19 cellular contexts compared by ENCODE assay signal in the genomic region with DNA sequence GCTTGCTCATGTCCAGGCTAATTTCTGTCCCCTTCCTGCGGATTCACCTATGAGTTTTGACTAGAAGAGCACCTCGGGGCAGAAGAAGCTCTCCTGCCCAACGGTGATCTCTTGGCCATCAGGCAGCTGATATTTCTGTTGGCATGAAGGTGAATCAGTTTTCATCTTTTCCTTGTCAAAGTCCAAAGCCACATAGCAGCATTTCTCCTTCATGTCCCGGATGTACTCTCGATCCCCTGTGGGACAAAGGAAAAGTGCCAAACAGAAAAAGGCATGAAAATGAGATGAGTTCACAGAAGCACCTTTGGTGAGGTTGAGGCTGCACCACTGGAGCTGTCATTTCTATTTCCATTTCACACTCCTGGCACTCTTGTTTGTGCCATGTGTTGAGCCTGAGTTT. TPM values are rescaled to one million over a fixed set of nuclear protein-coding genes. Genes with fewer than 3 reads are reported as not detected.
A peak's percentile ranks its signal among the peaks of the same experiment; 100 is the strongest.
DNase-seq lines count a peak whose midpoint lies in the region; TF ChIP-seq lines count a peak whose summit lies in the region.
"Had no signal": no experiment of that assay in that cellular context is flagged by ENCODE, and none has a peak within 500 bp of the region (broad histone marks: within the 10 kb centered on the region; RNA-seq: fewer than 3 reads in every experiment).

No MANE protein-coding gene starts in this region.

- H3K9ac ChIP-seq in BLaER1 (no peak overlapping the region), SK-N-MC (ENCODE audit: insufficient read length) (peak overlapping the region; percentile 66)

- no peaks in the 10 kb centered on the region for H3K27me3 ChIP-seq in BLaER1
- H3K27me3 ChIP-seq in osteoblast (ENCODE audit: insufficient read depth, low read length): peaks cover 61% of the 10 kb centered on the region

- no peak for TF ChIP-seq CTCF in osteoblast (IDR thresholded peaks at IDR 0.05; ENCODE audit: extremely low read depth, low read depth, low read length)
- no peak for TF ChIP-seq CTCF in type B pancreatic cell (conservative IDR thresholded peaks at IDR 0.05)

- H3K27ac Mint-ChIP-seq in type B pancreatic cell: peak overlapping the region; percentile 55
- H3K27ac Mint-ChIP-seq: CD14-positive monocyte; CD4-positive, alpha-beta T cell; CD8-positive, alpha-beta memory T cell had no signal

- H3K9me3 ChIP-seq in BLaER1 (peaks cover 5% of the 10 kb centered on the region; the same call in 1 of the 2 replicates), SK-N-MC (ENCODE audit: low read depth, low read length) (no peaks in the 10 kb centered on the region), osteoblast (ENCODE audit: low read depth, low read length) (no peaks in the 10 kb centered on the region)
- H3K9me3 ChIP-seq: HAP-1 had no signal

- peaks cover 22% of the 10 kb centered on the region for H3K4me1 Mint-ChIP-seq in type B pancreatic cell (ENCODE audit: unreplicated experiment)
- H3K4me1 Mint-ChIP-seq: CD14-positive monocyte; CD8-positive, alpha-beta memory T cell had no signal

- no peak overlapping the region for H3K4me3 Mint-ChIP-seq in type B pancreatic cell
- H3K4me3 Mint-ChIP-seq: CD14-positive monocyte; CD4-positive, alpha-beta T cell; CD8-positive, alpha-beta memory T cell had no signal

- H3K36me3 ChIP-seq in BLaER1: no peaks in the 10 kb centered on the region
- H3K36me3 ChIP-seq in SK-N-MC (ENCODE audit: insufficient read depth, low read length): no peaks in the 10 kb centered on the region
- no peaks in the 10 kb centered on the region for H3K36me3 ChIP-seq in osteoblast (ENCODE audit: insufficient read depth, low read length)
- H3K36me3 ChIP-seq: HAP-1 had no signal

- H2AFZ ChIP-seq in osteoblast (ENCODE audit: low read length): no peak overlapping the region

- no peaks in the 10 kb centered on the region for H3K36me3 Mint-ChIP-seq in type B pancreatic cell
- H3K36me3 Mint-ChIP-seq: CD14-positive monocyte; CD8-positive, alpha-beta memory T cell had no signal

- no peaks in the 10 kb centered on the region for H3K79me2 ChIP-seq in osteoblast (ENCODE audit: insufficient read depth, low read length)

- H3K4me3 ChIP-seq in BLaER1 (no peak overlapping the region), SK-N-MC (peak overlapping the region; percentile 54), osteoblast (ENCODE audit: insufficient read depth, low read length) (no peak overlapping the region)
- H3K4me3 ChIP-seq: A549, GM12878, HAP-1 had no signal

- peaks cover 5% of the 10 kb centered on the region for H3K9me3 Mint-ChIP-seq in type B pancreatic cell
- H3K9me3 Mint-ChIP-seq: CD4-positive, alpha-beta T cell; CD8-positive, alpha-beta memory T cell had no signal

- H4K20me1 ChIP-seq in BLaER1 (no peaks in the 10 kb centered on the region), osteoblast (ENCODE audit: insufficient read depth, low read length) (no peaks in the 10 kb centered on the region)

- peak overlapping the region; percentile 60 for H3K4me2 ChIP-seq in BLaER1
- H3K4me2 ChIP-seq in osteoblast (ENCODE audit: insufficient read depth, low read length): no peak overlapping the region
- H3K4me2 ChIP-seq: A549 had no signal

- H3K4me1 ChIP-seq in BLaER1 (peaks cover 31% of the 10 kb centered on the region), osteoblast (ENCODE audit: insufficient read depth, low read length) (no peaks in the 10 kb centered on the region)
- H3K4me1 ChIP-seq: A549, HAP-1 had no signal

- peaks cover 61% of the 10 kb centered on the region for H3K27me3 Mint-ChIP-seq in type B pancreatic cell

- no peak overlapping the region for H3K27ac ChIP-seq in BLaER1
- H3K27ac ChIP-seq in SK-N-MC: peak overlapping the region; percentile 94
- no peak overlapping the region for H3K27ac ChIP-seq in osteoblast (ENCODE audit: low read depth, low read length)
- H3K27ac ChIP-seq: A549 had no signal

- DNase-seq in SK-N-MC (ENCODE audit: low read depth, low spot score) (no peak), osteoblast (ENCODE audit: insufficient read length, low spot score, missing footprints) (peak; percentile 27), type B pancreatic cell (ENCODE audit: extremely low spot score, unreplicated experiment) (no peak), SHP77 (lab: John Stamatoyannopoulos, UW) (no peak), HK-2 (ENCODE audit: unreplicated experiment) (no peak)
- DNase-seq in activated T-cell treated with anti-CD3 and anti-CD28 coated beads, Interleukin-2, amount 50 U/mL, for 1 hour: no peak
- DNase-seq: 8988T; CD4-positive, alpha-beta T cell; CD8-positive, alpha-beta memory T cell; DMS 273 treated with DMSO at 0.1 percent for 48 hours; DMS79; EL; GDM1; GOT3 had no signal

RNA-seq across cellular contexts. Expression of gene DHCR7, which starts 56.8 kb away (rescaled TPM):
- total RNA-seq in osteoblast (58.3 and 60.4 TPM in 2 replicates), type B pancreatic cell (ENCODE audit: low replicate concordance) (97.0 and 99.1 TPM in 2 replicates)
